ENCODE assay signal across 1 cellular context in the genomic region with DNA sequence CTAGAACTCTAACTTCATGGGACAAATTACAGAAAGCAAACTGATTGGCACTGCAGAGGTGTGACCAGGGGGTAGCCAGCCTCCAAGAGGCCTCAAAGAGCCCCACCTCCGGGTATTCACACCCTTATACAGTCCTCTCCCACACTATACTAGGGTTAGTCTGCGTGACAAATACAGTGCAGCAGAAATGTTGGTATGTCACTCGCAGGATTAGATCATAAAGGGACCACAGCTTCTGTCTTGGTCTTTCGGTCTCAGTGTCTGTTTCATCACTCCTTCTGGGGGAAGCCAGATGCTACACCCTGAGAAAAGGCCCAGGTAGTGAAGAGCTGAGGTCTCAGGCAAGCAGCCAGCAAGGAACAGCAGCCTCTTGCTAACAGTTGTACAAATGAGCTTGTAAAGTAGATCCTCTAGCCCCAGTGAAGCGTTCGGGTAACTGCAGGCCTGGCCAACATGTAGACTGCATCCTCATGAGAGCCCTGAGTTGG.
TF ChIP-seq lines count a peak whose summit lies in the region.

No MANE protein-coding gene starts in this region.

TF ChIP-seq in GM12878, 131 proteins besides CTCF, POLR2A, EP300 and RAD21 (continued from another document):
- no peak for TF ChIP-seq FOXK2 (IDR thresholded peaks at IDR 0.05)
- TF ChIP-seq, protein P1, sequence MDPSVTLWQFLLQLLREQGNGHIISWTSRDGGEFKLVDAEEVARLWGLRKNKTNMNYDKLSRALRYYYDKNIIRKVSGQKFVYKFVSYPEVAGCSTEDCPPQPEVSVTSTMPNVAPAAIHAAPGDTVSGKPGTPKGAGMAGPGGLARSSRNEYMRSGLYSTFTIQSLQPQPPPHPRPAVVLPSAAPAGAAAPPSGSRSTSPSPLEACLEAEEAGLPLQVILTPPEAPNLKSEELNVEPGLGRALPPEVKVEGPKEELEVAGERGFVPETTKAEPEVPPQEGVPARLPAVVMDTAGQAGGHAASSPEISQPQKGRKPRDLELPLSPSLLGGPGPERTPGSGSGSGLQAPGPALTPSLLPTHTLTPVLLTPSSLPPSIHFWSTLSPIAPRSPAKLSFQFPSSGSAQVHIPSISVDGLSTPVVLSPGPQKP (IDR thresholded peaks at IDR 0.05; ENCODE audit: low read depth, low read length): no peak
- no peak for TF ChIP-seq KAT2A (conservative IDR thresholded peaks at IDR 0.05; ENCODE audit: control insufficient read depth, low read depth, low read length)
- no peak for TF ChIP-seq NR2C1 (IDR thresholded peaks at IDR 0.05)
- TF ChIP-seq TARDBP (IDR thresholded peaks at IDR 0.05; ENCODE audit: borderline replicate concordance): 0 out of 2 replicates have a peak, but pooled peaks have one; percentile 27
- TF ChIP-seq IKZF2 (IDR thresholded peaks at IDR 0.05): peak; percentile 40 to 64; a peak in 2 of 4 replicates
- TF ChIP-seq TBL1XR1 (IDR thresholded peaks at IDR 0.05; ENCODE audit: low read depth, low read length): 0 out of 2 replicates have a peak, but pooled peaks have one; percentile 37
- TF ChIP-seq, protein P2, sequence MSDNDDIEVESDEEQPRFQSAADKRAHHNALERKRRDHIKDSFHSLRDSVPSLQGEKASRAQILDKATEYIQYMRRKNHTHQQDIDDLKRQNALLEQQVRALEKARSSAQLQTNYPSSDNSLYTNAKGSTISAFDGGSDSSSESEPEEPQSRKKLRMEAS (IDR thresholded peaks at IDR 0.05; ENCODE audit: low read depth, low read length): no peak
TF ChIP-seq in GM12878: peak in this region for 50.
